In genomic region chr10:79149662-79150443, GRCh38 we compare ENCODE assay signal across 8 cellular contexts.
A peak's percentile ranks its signal among the peaks of the same experiment; 100 is the strongest.
DNase-seq lines count a peak whose midpoint lies in the region; ATAC-seq and TF ChIP-seq lines count a peak whose summit lies in the region.

No MANE protein-coding gene starts in this region.

- intact Hi-C loops in activated B cell treated with CpG ODN at 0.5 μM for 24 hours (cut with micrococcal nuclease) (loop anchor here (5.0 kb wide), 1 partner anchor 48 kb away; no protein-coding TSS in a partner anchor), tibial artery (cut with DNase I; ENCODE audit: low total_unique reads) (loop anchor here (10.0 kb wide), 1 partner anchor 95 kb away; no protein-coding TSS in a partner anchor)

- H3K27ac ChIP-seq in effector memory CD4-positive, alpha-beta T cell (ENCODE audit: insufficient read depth, low read length, poor library complexity, severe bottlenecking), result peak overlapping the region; percentile 28
- peak overlapping the region; percentile 79 to 80 for H3K27ac ChIP-seq in tibial artery

- H3K4me3 Mint-ChIP-seq in activated B cell treated with CpG ODN at 0.5 μM for 24 hours, result no peak overlapping the region

- H3K9me3 Mint-ChIP-seq in activated B cell treated with CpG ODN at 0.5 μM for 24 hours, result no peaks in the 10 kb centered on the region

- H3K36me3 Mint-ChIP-seq in activated B cell treated with CpG ODN at 0.5 μM for 24 hours (ENCODE audit: low read depth), result no peaks in the 10 kb centered on the region

- POLR2A ChIA-PET in activated B cell treated with CpG ODN at 0.5 μM for 24 hours (lab: Charles Lee), result no interaction called here

- peak; percentile 77 for ATAC-seq in GM19452 (IDR thresholded peaks at IDR 0.05; ENCODE audit: unreplicated experiment)
- peak; percentile 78 for ATAC-seq in activated B cell treated with CpG ODN at 0.5 μM for 24 hours (ENCODE audit: low read depth)
- no peak for ATAC-seq in HG03280 (IDR thresholded peaks at IDR 0.05; ENCODE audit: unreplicated experiment)

- H3K27me3 Mint-ChIP-seq in activated B cell treated with CpG ODN at 0.5 μM for 24 hours, result peaks cover 5% of the 10 kb centered on the region

- H3K4me1 ChIP-seq in effector memory CD4-positive, alpha-beta T cell (ENCODE audit: control insufficient read depth, insufficient read depth, low read length, poor library complexity, severe bottlenecking), result peaks cover 61% of the 10 kb centered on the region
- H3K4me1 ChIP-seq in mucosa of stomach (ENCODE audit: control insufficient read depth, insufficient read depth, low read length), result peaks cover 90% of the 10 kb centered on the region
- peaks cover 8 to 100% (median 93%) of the 10 kb centered on the region in 4 donors for H3K4me1 ChIP-seq in tibial artery

- no peaks in the 10 kb centered on the region for H3K9me3 ChIP-seq in effector memory CD4-positive, alpha-beta T cell (ENCODE audit: control insufficient read depth, low read length)
- H3K9me3 ChIP-seq in mucosa of stomach (ENCODE audit: control insufficient read depth, low read length) (no peaks in the 10 kb centered on the region), tibial artery (no peaks in the 10 kb centered on the region)

- TF ChIP-seq CTCF in activated B cell treated with CpG ODN at 0.5 μM for 24 hours (IDR thresholded peaks at IDR 0.05), result no peak
- TF ChIP-seq CTCF in tibial artery (IDR thresholded peaks at IDR 0.05), result no peak

- CTCF ChIA-PET in activated B cell treated with CpG ODN at 0.5 μM for 24 hours (lab: Charles Lee), result no interaction called here

- no peaks in the 10 kb centered on the region for H3K36me3 ChIP-seq in effector memory CD4-positive, alpha-beta T cell (ENCODE audit: control insufficient read depth, insufficient read depth, low read length)
- H3K36me3 ChIP-seq in mucosa of stomach (ENCODE audit: control insufficient read depth, insufficient read depth, low read length) (no peaks in the 10 kb centered on the region), tibial artery (peaks cover 0 to 3% (median 0%) of the 10 kb centered on the region in 3 donors)

- H3K4me3 ChIP-seq in effector memory CD4-positive, alpha-beta T cell (ENCODE audit: insufficient read depth, low read depth, low read length, poor library complexity, severe bottlenecking), result no peak overlapping the region
- no peak overlapping the region for H3K4me3 ChIP-seq in mucosa of stomach (ENCODE audit: low read length)
- no peak overlapping the region for H3K4me3 ChIP-seq in tibial artery

- H3K4me1 Mint-ChIP-seq in activated B cell treated with CpG ODN at 0.5 μM for 24 hours, result peaks cover 54% of the 10 kb centered on the region

- DNase-seq in AG08396 (ENCODE audit: low spot score) (peak; percentile 83), HS-5 (ENCODE audit: low read depth) (peak; percentile 70), activated B cell treated with CpG ODN at 0.5 μM for 24 hours (no peak), tibial artery (peak; percentile 85 to 89)
- peak in 1 of 3 donors; percentile 18 for DNase-seq in effector memory CD4-positive, alpha-beta T cell

- no peaks in the 10 kb centered on the region for H3K27me3 ChIP-seq in effector memory CD4-positive, alpha-beta T cell (replicated peaks; ENCODE audit: control insufficient read depth, insufficient read depth, low read length, poor library complexity, severe bottlenecking)
- no peaks in the 10 kb centered on the region for H3K27me3 ChIP-seq in mucosa of stomach (ENCODE audit: control insufficient read depth, insufficient read depth, low read length)
- no peaks in the 10 kb centered on the region for H3K27me3 ChIP-seq in tibial artery

- peak overlapping the region; percentile 33 for H3K9ac ChIP-seq in mucosa of stomach (ENCODE audit: low read length)

- H3K27ac Mint-ChIP-seq in activated B cell treated with CpG ODN at 0.5 μM for 24 hours, result no peak overlapping the region
